38 cellular contexts compared by ENCODE assay signal in genomic region chr1:42983253-42983652, GRCh38.
"Had no signal": no experiment of that assay in that cellular context is flagged by ENCODE, and none has a peak within 500 bp of the region (broad histone marks: within the 10 kb centered on the region; RNA-seq: fewer than 3 reads in every experiment).

No MANE protein-coding gene starts in this region.

- H3K27ac ChIP-seq: brain microvascular endothelial cell, SJSA1 had no signal

- H3K4me3 Mint-ChIP-seq: activated CD4-positive, alpha-beta memory T cell treated with anti-CD3 and anti-CD28 coated beads, Interleukin-2, amount 10 ng/mL, durations not matched to agents 7 days and 5 days; activated naive CD8-positive, alpha-beta T cell treated with anti-CD3 and anti-CD28 coated beads for 36 hours; activated T-cell treated with anti-CD3 and anti-CD28 coated beads, Interleukin-2, amount 50 U/mL, for 72 hours; activated T-helper 17 cell treated with anti-CD3 and anti-CD28 coated beads, Interleukin-2, amount 50 U/mL, for 72 hours; central memory CD8-positive, alpha-beta T cell had no signal

- ATAC-seq: activated T-cell treated with anti-CD3 and anti-CD28 coated beads, Interleukin-2, amount 50 U/mL, for 72 hours; activated T-helper 17 cell treated with anti-CD3 and anti-CD28 coated beads, Interleukin-2, amount 50 U/mL, for 72 hours; Panc1 had no signal

- H3K4me3 ChIP-seq: MG63, SJSA1 had no signal

- H3K27me3 Mint-ChIP-seq: activated naive CD8-positive, alpha-beta T cell treated with anti-CD3 and anti-CD28 coated beads for 36 hours; activated T-helper 17 cell treated with anti-CD3 and anti-CD28 coated beads, Interleukin-2, amount 50 U/mL, for 72 hours; central memory CD8-positive, alpha-beta T cell had no signal

- H3K36me3 ChIP-seq: brain microvascular endothelial cell, MG63, SJSA1, WERI-Rb-1 had no signal

- H3K36me3 Mint-ChIP-seq: activated naive CD8-positive, alpha-beta T cell treated with anti-CD3 and anti-CD28 coated beads for 36 hours had no signal

- DNase-seq: activated CD4-positive, alpha-beta memory T cell treated with anti-CD3 and anti-CD28 coated beads, Interleukin-2, amount 10 ng/mL, durations not matched to agents 7 days and 5 days; activated CD4-positive, alpha-beta T cell treated with anti-CD3 and anti-CD28 coated beads for 1 hour; activated CD4-positive, alpha-beta T cell treated with anti-CD3 and anti-CD28 coated beads for 48 hours; activated CD4-positive, CD25-positive, alpha-beta regulatory T cell; activated CD8-positive, alpha-beta memory T cell treated with anti-CD3 and anti-CD28 coated beads for 24 hours; activated effector memory CD4-positive, alpha-beta T cell treated with anti-CD3 and anti-CD28 coated beads, Interleukin-2, amount 50 U/mL, for 16 hours; activated naive CD4-positive, alpha-beta T cell; activated naive CD4-positive, alpha-beta T cell treated with anti-CD3 and anti-CD28 coated beads, Interleukin-2, amount 50 U/mL, for 16 hours; activated naive CD8-positive, alpha-beta T cell treated with anti-CD3 and anti-CD28 coated beads for 36 hours; activated T-cell treated with anti-CD3 and anti-CD28 coated beads, Interleukin-2, amount 50 U/mL, for 1 hour; activated T-cell treated with anti-CD3 and anti-CD28 coated beads, Interleukin-2, amount 50 U/mL, for 72 hours; amniotic stem cell; aorta; brain microvascular endothelial cell; Kasumi-1; KG1; MG63; NCI-H1048; NCI-H1105 treated with DMSO at 0.1 percent for 48 hours; NCI-H1436; NCI-H1694; NCI-H1930; NCI-H2081 treated with DMSO at 0.1 percent for 48 hours; NCI-H226; NCI-H446 treated with DMSO at 0.1 percent for 48 hours; NCI-H524; NCI-H69; RPMI8226; SHP77 treated with DMSO at 0.1 percent for 48 hours; SW 1271; T-helper 1 cell; T-helper 2 cell; T-helper 9 cell; WERI-Rb-1 had no signal

- H3K9me3 Mint-ChIP-seq: activated CD4-positive, alpha-beta memory T cell treated with anti-CD3 and anti-CD28 coated beads, Interleukin-2, amount 10 ng/mL, durations not matched to agents 7 days and 5 days; activated naive CD8-positive, alpha-beta T cell treated with anti-CD3 and anti-CD28 coated beads for 36 hours; activated T-cell treated with anti-CD3 and anti-CD28 coated beads, Interleukin-2, amount 50 U/mL, for 72 hours; activated T-helper 17 cell treated with anti-CD3 and anti-CD28 coated beads, Interleukin-2, amount 50 U/mL, for 72 hours; central memory CD8-positive, alpha-beta T cell had no signal

- H3K9me3 ChIP-seq: MG63, SJSA1 had no signal

- H3K27ac Mint-ChIP-seq: activated CD4-positive, alpha-beta memory T cell treated with anti-CD3 and anti-CD28 coated beads, Interleukin-2, amount 10 ng/mL, durations not matched to agents 7 days and 5 days; activated naive CD8-positive, alpha-beta T cell treated with anti-CD3 and anti-CD28 coated beads for 36 hours; activated T-cell treated with anti-CD3 and anti-CD28 coated beads, Interleukin-2, amount 50 U/mL, for 72 hours had no signal

- H3K27me3 ChIP-seq: brain microvascular endothelial cell, MG63, SJSA1 had no signal

- H3K4me1 Mint-ChIP-seq: activated CD4-positive, alpha-beta memory T cell treated with anti-CD3 and anti-CD28 coated beads, Interleukin-2, amount 10 ng/mL, durations not matched to agents 7 days and 5 days; activated naive CD8-positive, alpha-beta T cell treated with anti-CD3 and anti-CD28 coated beads for 36 hours; activated T-helper 17 cell treated with anti-CD3 and anti-CD28 coated beads, Interleukin-2, amount 50 U/mL, for 72 hours; central memory CD8-positive, alpha-beta T cell had no signal
